ENCODE assay signal across 1 cellular context in the genomic region with DNA sequence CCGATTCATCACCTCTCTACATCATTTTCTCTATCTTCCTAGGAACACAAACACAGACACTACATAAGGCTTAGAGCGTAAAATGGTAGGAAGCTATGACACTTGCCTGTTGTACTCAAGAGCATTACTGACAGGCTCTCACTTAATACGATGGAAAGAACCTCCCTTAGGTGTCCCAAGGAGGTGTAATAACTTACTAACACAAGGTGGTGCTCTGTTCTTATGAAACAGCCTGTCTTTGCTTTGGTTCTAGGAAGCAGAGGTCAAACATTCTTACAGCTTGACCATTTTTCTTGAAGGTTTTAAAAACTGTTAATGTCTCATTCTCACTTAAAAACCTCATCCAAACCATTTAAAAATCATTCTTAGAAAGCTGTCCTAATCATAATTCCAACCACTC.
TF ChIP-seq lines count a peak whose summit lies in the region.

No MANE protein-coding gene starts in this region.

TF ChIP-seq in HepG2, 621 proteins besides CTCF, POLR2A, EP300 and RAD21 (continued from another document and continues in another):
- TF ChIP-seq, protein P1, sequence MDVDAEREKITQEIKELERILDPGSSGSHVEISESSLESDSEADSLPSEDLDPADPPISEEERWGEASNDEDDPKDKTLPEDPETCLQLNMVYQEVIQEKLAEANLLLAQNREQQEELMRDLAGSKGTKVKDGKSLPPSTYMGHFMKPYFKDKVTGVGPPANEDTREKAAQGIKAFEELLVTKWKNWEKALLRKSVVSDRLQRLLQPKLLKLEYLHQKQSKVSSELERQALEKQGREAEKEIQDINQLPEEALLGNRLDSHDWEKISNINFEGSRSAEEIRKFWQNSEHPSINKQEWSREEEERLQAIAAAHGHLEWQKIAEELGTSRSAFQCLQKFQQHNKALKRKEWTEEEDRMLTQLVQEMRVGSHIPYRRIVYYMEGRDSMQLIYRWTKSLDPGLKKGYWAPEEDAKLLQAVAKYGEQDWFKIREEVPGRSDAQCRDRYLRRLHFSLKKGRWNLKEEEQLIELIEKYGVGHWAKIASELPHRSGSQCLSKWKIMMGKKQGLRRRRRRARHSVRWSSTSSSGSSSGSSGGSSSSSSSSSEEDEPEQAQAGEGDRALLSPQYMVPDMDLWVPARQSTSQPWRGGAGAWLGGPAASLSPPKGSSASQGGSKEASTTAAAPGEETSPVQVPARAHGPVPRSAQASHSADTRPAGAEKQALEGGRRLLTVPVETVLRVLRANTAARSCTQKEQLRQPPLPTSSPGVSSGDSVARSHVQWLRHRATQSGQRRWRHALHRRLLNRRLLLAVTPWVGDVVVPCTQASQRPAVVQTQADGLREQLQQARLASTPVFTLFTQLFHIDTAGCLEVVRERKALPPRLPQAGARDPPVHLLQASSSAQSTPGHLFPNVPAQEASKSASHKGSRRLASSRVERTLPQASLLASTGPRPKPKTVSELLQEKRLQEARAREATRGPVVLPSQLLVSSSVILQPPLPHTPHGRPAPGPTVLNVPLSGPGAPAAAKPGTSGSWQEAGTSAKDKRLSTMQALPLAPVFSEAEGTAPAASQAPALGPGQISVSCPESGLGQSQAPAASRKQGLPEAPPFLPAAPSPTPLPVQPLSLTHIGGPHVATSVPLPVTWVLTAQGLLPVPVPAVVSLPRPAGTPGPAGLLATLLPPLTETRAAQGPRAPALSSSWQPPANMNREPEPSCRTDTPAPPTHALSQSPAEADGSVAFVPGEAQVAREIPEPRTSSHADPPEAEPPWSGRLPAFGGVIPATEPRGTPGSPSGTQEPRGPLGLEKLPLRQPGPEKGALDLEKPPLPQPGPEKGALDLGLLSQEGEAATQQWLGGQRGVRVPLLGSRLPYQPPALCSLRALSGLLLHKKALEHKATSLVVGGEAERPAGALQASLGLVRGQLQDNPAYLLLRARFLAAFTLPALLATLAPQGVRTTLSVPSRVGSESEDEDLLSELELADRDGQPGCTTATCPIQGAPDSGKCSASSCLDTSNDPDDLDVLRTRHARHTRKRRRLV (CRISPR knock-in tag; IDR thresholded peaks at IDR 0.05), result no peak
- TF ChIP-seq NFKB2 (CRISPR knock-in tag; IDR thresholded peaks at IDR 0.05; ENCODE audit: borderline replicate concordance) (no peak), IKZF4 (CRISPR knock-in tag; IDR thresholded peaks at IDR 0.05; ENCODE audit: borderline replicate concordance, low read depth, not compliant biosample characterization) (no peak), CEBPG (CRISPR knock-in tag; IDR thresholded peaks at IDR 0.05) (0 out of 2 replicates have a peak, but pooled peaks have one; percentile 22), ZBTB7A (CRISPR knock-in tag; IDR thresholded peaks at IDR 0.05) (no peak), SAP130 (CRISPR knock-in tag; IDR thresholded peaks at IDR 0.05; ENCODE audit: low read depth) (0 out of 2 replicates have a peak, but pooled peaks have one; percentile 20), MZF1 (CRISPR knock-in tag; IDR thresholded peaks at IDR 0.05; ENCODE audit: borderline replicate concordance) (no peak), SMAD9 (CRISPR knock-in tag; IDR thresholded peaks at IDR 0.05) (no peak), ZNF776 (CRISPR knock-in tag; IDR thresholded peaks at IDR 0.05) (no peak), TMF1 (CRISPR knock-in tag; IDR thresholded peaks at IDR 0.05; ENCODE audit: low read depth) (no peak), ZMAT3 (CRISPR knock-in tag; conservative IDR thresholded peaks at IDR 0.05) (no peak), MED8 (CRISPR knock-in tag; IDR thresholded peaks at IDR 0.05; ENCODE audit: insufficient replicate concordance) (no peak), ONECUT2 (CRISPR knock-in tag; IDR thresholded peaks at IDR 0.05) (no peak), ZNF224 (CRISPR knock-in tag; IDR thresholded peaks at IDR 0.05) (no peak), ZNF3 (CRISPR knock-in tag; IDR thresholded peaks at IDR 0.05) (no peak), HMG20A (CRISPR knock-in tag; IDR thresholded peaks at IDR 0.05; ENCODE audit: borderline replicate concordance) (peak; percentile 31; the same call in 1 of the 2 replicates), CBX2 (IDR thresholded peaks at IDR 0.05; ENCODE audit: low read depth, low read length) (no peak), CBX2 (CRISPR knock-in tag; IDR thresholded peaks at IDR 0.05; ENCODE audit: low read depth) (no peak), PPARG (CRISPR knock-in tag; conservative IDR thresholded peaks at IDR 0.05) (0 out of 2 replicates have a peak, but pooled peaks have one; percentile 34), FOXA3 (CRISPR knock-in tag; IDR thresholded peaks at IDR 0.05) (no peak), MBD4 (IDR thresholded peaks at IDR 0.05; ENCODE audit: borderline replicate concordance, low read length) (no peak), PLRG1 (conservative IDR thresholded peaks at IDR 0.05) (no peak), THAP11 (CRISPR knock-in tag; IDR thresholded peaks at IDR 0.05) (0 out of 2 replicates have a peak, but pooled peaks have one; percentile 24), ZNF883 (CRISPR knock-in tag; IDR thresholded peaks at IDR 0.05; ENCODE audit: not compliant biosample characterization) (no peak), ZNF207 (IDR thresholded peaks at IDR 0.05; ENCODE audit: borderline replicate concordance) (no peak), ZMYM4 (CRISPR knock-in tag; IDR thresholded peaks at IDR 0.05) (peak; percentile 27; the same call in 1 of the 2 replicates), ZNF205 (CRISPR knock-in tag; IDR thresholded peaks at IDR 0.05) (no peak), ZNF331 (CRISPR knock-in tag; IDR thresholded peaks at IDR 0.05) (peak; percentile 23; the same call in 1 of the 2 replicates), RORA (CRISPR knock-in tag; IDR thresholded peaks at IDR 0.05) (no peak), RFX5 (IDR thresholded peaks at IDR 0.05; ENCODE audit: low read depth, low read length) (no peak), ZNF850 (CRISPR knock-in tag; conservative IDR thresholded peaks at IDR 0.05) (no peak), ZNF274 (CRISPR knock-in tag; IDR thresholded peaks at IDR 0.05) (no peak), ZKSCAN8 (CRISPR knock-in tag; IDR thresholded peaks at IDR 0.05; ENCODE audit: borderline replicate concordance) (peak; percentile 47; the same call in 1 of the 2 replicates), TCF7 (IDR thresholded peaks at IDR 0.05; ENCODE audit: low read depth) (no peak), ZNF549 (CRISPR knock-in tag; IDR thresholded peaks at IDR 0.05) (no peak), KLF6 (CRISPR knock-in tag; IDR thresholded peaks at IDR 0.05) (no peak), BCL6 (CRISPR knock-in tag; IDR thresholded peaks at IDR 0.05) (0 out of 2 replicates have a peak, but pooled peaks have one; percentile 19), ESRRA (CRISPR knock-in tag; IDR thresholded peaks at IDR 0.05; ENCODE audit: low read depth) (no peak), FOXJ3 (CRISPR knock-in tag; IDR thresholded peaks at IDR 0.05; ENCODE audit: borderline replicate concordance) (no peak), TEAD3 (CRISPR knock-in tag; optimal IDR thresholded peaks at IDR 0.05; ENCODE audit: borderline replicate concordance) (peak; percentile 40), TOPORS (CRISPR knock-in tag; IDR thresholded peaks at IDR 0.05) (no peak), ATM (IDR thresholded peaks at IDR 0.05; ENCODE audit: borderline replicate concordance) (no peak), ATF7 (IDR thresholded peaks at IDR 0.05) (no peak), ATF7 (CRISPR knock-in tag; IDR thresholded peaks at IDR 0.05) (no peak), KDM6A (CRISPR knock-in tag; IDR thresholded peaks at IDR 0.05; ENCODE audit: low read depth) (no peak), MAFK (conservative IDR thresholded peaks at IDR 0.05 in 1 of 2, IDR thresholded peaks at IDR 0.05 in 1 of 2; ENCODE audit: low read length in 2 of 2) (no peak)
- TF ChIP-seq, protein P2, sequence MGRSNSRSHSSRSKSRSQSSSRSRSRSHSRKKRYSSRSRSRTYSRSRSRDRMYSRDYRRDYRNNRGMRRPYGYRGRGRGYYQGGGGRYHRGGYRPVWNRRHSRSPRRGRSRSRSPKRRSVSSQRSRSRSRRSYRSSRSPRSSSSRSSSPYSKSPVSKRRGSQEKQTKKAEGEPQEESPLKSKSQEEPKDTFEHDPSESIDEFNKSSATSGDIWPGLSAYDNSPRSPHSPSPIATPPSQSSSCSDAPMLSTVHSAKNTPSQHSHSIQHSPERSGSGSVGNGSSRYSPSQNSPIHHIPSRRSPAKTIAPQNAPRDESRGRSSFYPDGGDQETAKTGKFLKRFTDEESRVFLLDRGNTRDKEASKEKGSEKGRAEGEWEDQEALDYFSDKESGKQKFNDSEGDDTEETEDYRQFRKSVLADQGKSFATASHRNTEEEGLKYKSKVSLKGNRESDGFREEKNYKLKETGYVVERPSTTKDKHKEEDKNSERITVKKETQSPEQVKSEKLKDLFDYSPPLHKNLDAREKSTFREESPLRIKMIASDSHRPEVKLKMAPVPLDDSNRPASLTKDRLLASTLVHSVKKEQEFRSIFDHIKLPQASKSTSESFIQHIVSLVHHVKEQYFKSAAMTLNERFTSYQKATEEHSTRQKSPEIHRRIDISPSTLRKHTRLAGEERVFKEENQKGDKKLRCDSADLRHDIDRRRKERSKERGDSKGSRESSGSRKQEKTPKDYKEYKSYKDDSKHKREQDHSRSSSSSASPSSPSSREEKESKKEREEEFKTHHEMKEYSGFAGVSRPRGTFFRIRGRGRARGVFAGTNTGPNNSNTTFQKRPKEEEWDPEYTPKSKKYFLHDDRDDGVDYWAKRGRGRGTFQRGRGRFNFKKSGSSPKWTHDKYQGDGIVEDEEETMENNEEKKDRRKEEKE (IDR thresholded peaks at IDR 0.05), result no peak
- TF ChIP-seq, protein P3, sequence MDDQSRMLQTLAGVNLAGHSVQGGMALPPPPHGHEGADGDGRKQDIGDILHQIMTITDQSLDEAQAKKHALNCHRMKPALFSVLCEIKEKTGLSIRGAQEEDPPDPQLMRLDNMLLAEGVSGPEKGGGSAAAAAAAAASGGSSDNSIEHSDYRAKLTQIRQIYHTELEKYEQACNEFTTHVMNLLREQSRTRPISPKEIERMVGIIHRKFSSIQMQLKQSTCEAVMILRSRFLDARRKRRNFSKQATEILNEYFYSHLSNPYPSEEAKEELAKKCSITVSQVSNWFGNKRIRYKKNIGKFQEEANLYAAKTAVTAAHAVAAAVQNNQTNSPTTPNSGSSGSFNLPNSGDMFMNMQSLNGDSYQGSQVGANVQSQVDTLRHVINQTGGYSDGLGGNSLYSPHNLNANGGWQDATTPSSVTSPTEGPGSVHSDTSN (CRISPR knock-in tag; IDR thresholded peaks at IDR 0.05; ENCODE audit: borderline replicate concordance), result no peak
- TF ChIP-seq, protein P4, sequence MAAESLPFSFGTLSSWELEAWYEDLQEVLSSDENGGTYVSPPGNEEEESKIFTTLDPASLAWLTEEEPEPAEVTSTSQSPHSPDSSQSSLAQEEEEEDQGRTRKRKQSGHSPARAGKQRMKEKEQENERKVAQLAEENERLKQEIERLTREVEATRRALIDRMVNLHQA (CRISPR knock-in tag; IDR thresholded peaks at IDR 0.05), result no peak
- TF ChIP-seq, protein P5, sequence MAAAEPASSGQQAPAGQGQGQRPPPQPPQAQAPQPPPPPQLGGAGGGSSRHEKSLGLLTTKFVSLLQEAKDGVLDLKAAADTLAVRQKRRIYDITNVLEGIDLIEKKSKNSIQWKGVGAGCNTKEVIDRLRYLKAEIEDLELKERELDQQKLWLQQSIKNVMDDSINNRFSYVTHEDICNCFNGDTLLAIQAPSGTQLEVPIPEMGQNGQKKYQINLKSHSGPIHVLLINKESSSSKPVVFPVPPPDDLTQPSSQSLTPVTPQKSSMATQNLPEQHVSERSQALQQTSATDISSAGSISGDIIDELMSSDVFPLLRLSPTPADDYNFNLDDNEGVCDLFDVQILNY (CRISPR knock-in tag; conservative IDR thresholded peaks at IDR 0.05), result no peak
- TF ChIP-seq, protein P6, sequence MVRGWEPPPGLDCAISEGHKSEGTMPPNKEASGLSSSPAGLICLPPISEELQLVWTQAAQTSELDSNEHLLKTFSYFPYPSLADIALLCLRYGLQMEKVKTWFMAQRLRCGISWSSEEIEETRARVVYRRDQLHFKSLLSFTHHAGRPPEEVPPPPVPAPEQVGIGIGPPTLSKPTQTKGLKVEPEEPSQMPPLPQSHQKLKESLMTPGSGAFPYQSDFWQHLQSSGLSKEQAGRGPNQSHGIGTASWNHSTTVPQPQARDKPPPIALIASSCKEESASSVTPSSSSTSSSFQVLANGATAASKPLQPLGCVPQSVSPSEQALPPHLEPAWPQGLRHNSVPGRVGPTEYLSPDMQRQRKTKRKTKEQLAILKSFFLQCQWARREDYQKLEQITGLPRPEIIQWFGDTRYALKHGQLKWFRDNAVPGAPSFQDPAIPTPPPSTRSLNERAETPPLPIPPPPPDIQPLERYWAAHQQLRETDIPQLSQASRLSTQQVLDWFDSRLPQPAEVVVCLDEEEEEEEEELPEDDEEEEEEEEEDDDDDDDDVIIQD (CRISPR knock-in tag; IDR thresholded peaks at IDR 0.05; ENCODE audit: low read depth), result 0 out of 2 replicates have a peak, but pooled peaks have one; percentile 54
- TF ChIP-seq, protein P7, sequence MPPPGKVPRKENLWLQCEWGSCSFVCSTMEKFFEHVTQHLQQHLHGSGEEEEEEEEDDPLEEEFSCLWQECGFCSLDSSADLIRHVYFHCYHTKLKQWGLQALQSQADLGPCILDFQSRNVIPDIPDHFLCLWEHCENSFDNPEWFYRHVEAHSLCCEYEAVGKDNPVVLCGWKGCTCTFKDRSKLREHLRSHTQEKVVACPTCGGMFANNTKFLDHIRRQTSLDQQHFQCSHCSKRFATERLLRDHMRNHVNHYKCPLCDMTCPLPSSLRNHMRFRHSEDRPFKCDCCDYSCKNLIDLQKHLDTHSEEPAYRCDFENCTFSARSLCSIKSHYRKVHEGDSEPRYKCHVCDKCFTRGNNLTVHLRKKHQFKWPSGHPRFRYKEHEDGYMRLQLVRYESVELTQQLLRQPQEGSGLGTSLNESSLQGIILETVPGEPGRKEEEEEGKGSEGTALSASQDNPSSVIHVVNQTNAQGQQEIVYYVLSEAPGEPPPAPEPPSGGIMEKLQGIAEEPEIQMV (CRISPR knock-in tag; IDR thresholded peaks at IDR 0.05; ENCODE audit: low read depth), result no peak
- TF ChIP-seq, protein P8, sequence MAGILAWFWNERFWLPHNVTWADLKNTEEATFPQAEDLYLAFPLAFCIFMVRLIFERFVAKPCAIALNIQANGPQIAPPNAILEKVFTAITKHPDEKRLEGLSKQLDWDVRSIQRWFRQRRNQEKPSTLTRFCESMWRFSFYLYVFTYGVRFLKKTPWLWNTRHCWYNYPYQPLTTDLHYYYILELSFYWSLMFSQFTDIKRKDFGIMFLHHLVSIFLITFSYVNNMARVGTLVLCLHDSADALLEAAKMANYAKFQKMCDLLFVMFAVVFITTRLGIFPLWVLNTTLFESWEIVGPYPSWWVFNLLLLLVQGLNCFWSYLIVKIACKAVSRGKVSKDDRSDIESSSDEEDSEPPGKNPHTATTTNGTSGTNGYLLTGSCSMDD (CRISPR knock-in tag; IDR thresholded peaks at IDR 0.05), result no peak
